ENCODE assay signal across 23 cellular contexts in genomic region chr7:102413071-102413470, GRCh38. TPM values are rescaled to one million over a fixed set of nuclear protein-coding genes. Genes with fewer than 3 reads are reported as not detected.
DNase-seq lines count a peak whose midpoint lies in the region; ATAC-seq and TF ChIP-seq lines count a peak whose summit lies in the region.
"Had no signal": no experiment of that assay in that cellular context is flagged by ENCODE, and none has a peak within 500 bp of the region (broad histone marks: within the 10 kb centered on the region; RNA-seq: fewer than 3 reads in every experiment).

No MANE protein-coding gene starts in this region.

- no peak for TF ChIP-seq CTCF in neutrophil (IDR thresholded peaks at IDR 0.05)
- TF ChIP-seq CTCF in neural progenitor cell (IDR thresholded peaks at IDR 0.05), result no peak
- no peak for TF ChIP-seq CTCF in lower leg skin (IDR thresholded peaks at IDR 0.05)

- no peak overlapping the region for H3K4me2 ChIP-seq in neural progenitor cell

- peaks cover 37% of the 10 kb centered on the region for H3K4me1 Mint-ChIP-seq in activated naive CD8-positive, alpha-beta T cell treated with anti-CD3 and anti-CD28 coated beads, Interleukin-2, amount 10 ng/mL, durations not matched to agents 7 days and 5 days
- peaks cover 34% of the 10 kb centered on the region for H3K4me1 Mint-ChIP-seq in activated naive CD8-positive, alpha-beta T cell treated with anti-CD3 and anti-CD28 coated beads for 36 hours
- H3K4me1 Mint-ChIP-seq in neural progenitor cell, result no peaks in the 10 kb centered on the region

- DNase-seq in activated naive CD8-positive, alpha-beta T cell treated with anti-CD3 and anti-CD28 coated beads, Interleukin-2, amount 10 ng/mL, durations not matched to agents 7 days and 5 days, result no peak
- DNase-seq in activated naive CD8-positive, alpha-beta T cell treated with anti-CD3 and anti-CD28 coated beads for 36 hours, result no peak
- peak; percentile 97 for DNase-seq in G401 (ENCODE audit: low spot score)
- peak; percentile 96 for DNase-seq in cerebellar cortex (ENCODE audit: low spot score)
- no peak for DNase-seq in neural progenitor cell (ENCODE audit: low spot score)
- no peak for DNase-seq in lower leg skin (ENCODE audit: low spot score in 2 of 2)
- DNase-seq: NCI-H226 had no signal

- H3K79me2 ChIP-seq in neural progenitor cell (ENCODE audit: low read depth), result peaks cover 5% of the 10 kb centered on the region

- no peak for ATAC-seq in activated naive CD8-positive, alpha-beta T cell treated with anti-CD3 and anti-CD28 coated beads, Interleukin-2, amount 10 ng/mL, durations not matched to agents 7 days and 5 days (ENCODE audit: low read depth)
- ATAC-seq: activated CD4-positive, alpha-beta T cell treated with anti-CD3 and anti-CD28 coated beads for 36 hours; activated naive CD4-positive, alpha-beta T cell treated with anti-CD3 and anti-CD28 coated beads, Interleukin-2, amount 50 U/mL, for 72 hours; GM12878; stimulated activated effector memory CD8-positive, alpha-beta T cell treated with anti-CD3 and anti-CD28 coated beads, Interleukin-12 subunit alpha, Interleukin-12 subunit beta, amount 100 ng/mL, for 72 hours had no signal

- WGBS in lower leg skin, 2 donors, result 75 to 77% methylated on average over 5 of the region's 5 CpGs

- H3K4me1 ChIP-seq in neutrophil (ENCODE audit: control insufficient read depth in 1 of 2, insufficient read depth in 1 of 2, low read depth in 1 of 2, low read length in 1 of 2), result peaks cover 47 to 56% of the 10 kb centered on the region in 2 experiments
- H3K4me1 ChIP-seq in neural progenitor cell, result no peaks in the 10 kb centered on the region

- H3K9ac ChIP-seq in neural progenitor cell, result no peak overlapping the region

- peak overlapping the region; percentile 51 for H3K27ac Mint-ChIP-seq in activated naive CD8-positive, alpha-beta T cell treated with anti-CD3 and anti-CD28 coated beads, Interleukin-2, amount 10 ng/mL, durations not matched to agents 7 days and 5 days
- H3K27ac Mint-ChIP-seq in activated naive CD8-positive, alpha-beta T cell treated with anti-CD3 and anti-CD28 coated beads for 36 hours, result no peak overlapping the region
- no peak overlapping the region for H3K27ac Mint-ChIP-seq in neural progenitor cell
- H3K27ac Mint-ChIP-seq: activated CD4-positive, alpha-beta T cell treated with anti-CD3 and anti-CD28 coated beads for 36 hours; progenitor cell of endocrine pancreas; stimulated activated effector memory CD8-positive, alpha-beta T cell treated with anti-CD3 and anti-CD28 coated beads, Interleukin-12 subunit alpha, Interleukin-12 subunit beta, amount 100 ng/mL, for 72 hours; type B pancreatic cell had no signal

- no peaks in the 10 kb centered on the region for H3K27me3 ChIP-seq in neutrophil
- no peaks in the 10 kb centered on the region for H3K27me3 ChIP-seq in neural progenitor cell

- H3K36me3 ChIP-seq in neutrophil (peaks cover 48% of the 10 kb centered on the region), neural progenitor cell (peaks cover 12% of the 10 kb centered on the region)

- TF ChIP-seq POLR2A in lower leg skin (IDR thresholded peaks at IDR 0.05), result no peak

- H2AFZ ChIP-seq in neural progenitor cell (replicated peaks), result no peak overlapping the region

- H3K36me3 Mint-ChIP-seq in activated naive CD8-positive, alpha-beta T cell treated with anti-CD3 and anti-CD28 coated beads, Interleukin-2, amount 10 ng/mL, durations not matched to agents 7 days and 5 days, result peaks cover 33% of the 10 kb centered on the region
- peaks cover 58% of the 10 kb centered on the region for H3K36me3 Mint-ChIP-seq in activated naive CD8-positive, alpha-beta T cell treated with anti-CD3 and anti-CD28 coated beads for 36 hours
- peaks cover 51% of the 10 kb centered on the region for H3K36me3 Mint-ChIP-seq in neural progenitor cell

- H3F3A ChIP-seq in neural progenitor cell (ENCODE audit: low read depth), result no peaks in the 10 kb centered on the region

- POLR2A ChIA-PET in activated naive CD8-positive, alpha-beta T cell treated with anti-CD3 and anti-CD28 coated beads, Interleukin-2, amount 10 ng/mL, durations not matched to agents 7 days and 5 days (lab: Charles Lee), result interaction anchor here (1.0 to 1.6 kb wide), 3 partner anchors 11 to 37 kb away, joined by 3 to 11 read pairs (median 4); no protein-coding TSS in a partner anchor

- no peak overlapping the region for H3K4me3 Mint-ChIP-seq in activated naive CD8-positive, alpha-beta T cell treated with anti-CD3 and anti-CD28 coated beads, Interleukin-2, amount 10 ng/mL, durations not matched to agents 7 days and 5 days
- H3K4me3 Mint-ChIP-seq in activated naive CD8-positive, alpha-beta T cell treated with anti-CD3 and anti-CD28 coated beads for 36 hours, result no peak overlapping the region
- no peak overlapping the region for H3K4me3 Mint-ChIP-seq in neural progenitor cell
- H3K4me3 Mint-ChIP-seq: activated CD4-positive, alpha-beta T cell treated with anti-CD3 and anti-CD28 coated beads for 36 hours; stimulated activated effector memory CD8-positive, alpha-beta T cell treated with anti-CD3 and anti-CD28 coated beads, Interleukin-12 subunit alpha, Interleukin-12 subunit beta, amount 100 ng/mL, for 72 hours; T-helper 1 cell treated with Interleukin-12 subunit alpha and Interleukin-12 subunit beta and Interleukin-4 antibody, amounts not matched to agents 30 μg/mL and 1 μg/mL, for 36 hours; type B pancreatic cell had no signal

- H4K20me1 ChIP-seq in neural progenitor cell (ENCODE audit: low read depth), result peaks cover 17% of the 10 kb centered on the region

- no peaks in the 10 kb centered on the region for H3K27me3 Mint-ChIP-seq in activated naive CD8-positive, alpha-beta T cell treated with anti-CD3 and anti-CD28 coated beads, Interleukin-2, amount 10 ng/mL, durations not matched to agents 7 days and 5 days
- H3K27me3 Mint-ChIP-seq in activated naive CD8-positive, alpha-beta T cell treated with anti-CD3 and anti-CD28 coated beads for 36 hours, result no peaks in the 10 kb centered on the region
- peaks cover 10% of the 10 kb centered on the region for H3K27me3 Mint-ChIP-seq in neural progenitor cell (ENCODE audit: insufficient read depth, low read depth)
- H3K27me3 Mint-ChIP-seq: activated CD4-positive, alpha-beta T cell treated with anti-CD3 and anti-CD28 coated beads for 36 hours; progenitor cell of endocrine pancreas; type B pancreatic cell had no signal

- in situ Hi-C loops in G401 (cut with HindIII; ENCODE audit: low sequenced_read_pairs), result no loop called here

- no peaks in the 10 kb centered on the region for H3K9me3 Mint-ChIP-seq in activated naive CD8-positive, alpha-beta T cell treated with anti-CD3 and anti-CD28 coated beads, Interleukin-2, amount 10 ng/mL, durations not matched to agents 7 days and 5 days
- H3K9me3 Mint-ChIP-seq in activated naive CD8-positive, alpha-beta T cell treated with anti-CD3 and anti-CD28 coated beads for 36 hours, result peaks cover 3% of the 10 kb centered on the region
- H3K9me3 Mint-ChIP-seq in neural progenitor cell, result peaks cover 14% of the 10 kb centered on the region
- H3K9me3 Mint-ChIP-seq: activated naive CD4-positive, alpha-beta T cell treated with anti-CD3 and anti-CD28 coated beads, Interleukin-2, amount 50 U/mL, for 72 hours; type B pancreatic cell had no signal

- intact Hi-C loops in lower leg skin (cut with DNase I; ENCODE audit: low total_unique reads), result no loop called here

- no peak overlapping the region for H3K4me3 ChIP-seq in neutrophil (ENCODE audit: low read depth in 1 of 2, low read length in 1 of 2)
- no peak overlapping the region for H3K4me3 ChIP-seq in neural progenitor cell
- no peak overlapping the region for H3K4me3 ChIP-seq in lower leg skin (ENCODE audit: low read depth, poor library complexity, severe bottlenecking)
- H3K4me3 ChIP-seq: GM12878, K562, mucosa of descending colon had no signal

- no peaks in the 10 kb centered on the region for H3K9me3 ChIP-seq in neutrophil
- H3K9me3 ChIP-seq in neural progenitor cell (ENCODE audit: low read depth), result no peaks in the 10 kb centered on the region
- H3K9me3 ChIP-seq: mucosa of descending colon had no signal

- H3K27ac ChIP-seq in neutrophil (peak overlapping the region; percentile 93), neural progenitor cell (no peak overlapping the region)
- H3K27ac ChIP-seq: epithelial cell of prostate had no signal

RNA-seq across cellular contexts. Expression of gene PRKRIP1, which starts 16.9 kb away (rescaled TPM):
- total RNA-seq in activated naive CD8-positive, alpha-beta T cell treated with anti-CD3 and anti-CD28 coated beads, Interleukin-2, amount 10 ng/mL, durations not matched to agents 7 days and 5 days, result 10 to 100 TPM; 37.8 to 39.1 TPM
- total RNA-seq in activated naive CD8-positive, alpha-beta T cell treated with anti-CD3 and anti-CD28 coated beads for 36 hours, result 10 to 100 TPM; 25.1 to 25.2 TPM
- 25.2 and 25.9 TPM in 2 replicates for total RNA-seq in G401 (2014; rRNA removed; shearing (Covaris generic))
- 29.1 and 44.5 TPM in 2 replicates for total RNA-seq in neural progenitor cell (ENCODE audit: low replicate concordance)
- 10 to 100 TPM; 32.8 to 39.9 (median 35.7) TPM for total RNA-seq in lower leg skin

RNA-seq across cellular contexts. Expression of gene ORAI2, which starts 20.3 kb away (rescaled TPM):
- 10 to 100 TPM; 51.9 to 58.3 TPM for total RNA-seq in activated naive CD8-positive, alpha-beta T cell treated with anti-CD3 and anti-CD28 coated beads, Interleukin-2, amount 10 ng/mL, durations not matched to agents 7 days and 5 days
- total RNA-seq in activated naive CD8-positive, alpha-beta T cell treated with anti-CD3 and anti-CD28 coated beads for 36 hours, result 10 to 100 TPM; 41.4 to 46.2 TPM
- total RNA-seq in G401 (2014; rRNA removed; shearing (Covaris generic)), result 106 and 147 TPM in 2 replicates
- 15.7 and 21.9 TPM in 2 replicates for total RNA-seq in neural progenitor cell (ENCODE audit: low replicate concordance)
- total RNA-seq in lower leg skin, result 1 to 10 TPM; 2.7 to 6.8 (median 6.4) TPM

RNA-seq across cellular contexts. Expression of gene ALKBH4, which starts 51.6 kb away (rescaled TPM):
- total RNA-seq in activated naive CD8-positive, alpha-beta T cell treated with anti-CD3 and anti-CD28 coated beads, Interleukin-2, amount 10 ng/mL, durations not matched to agents 7 days and 5 days, result 10 to 100 TPM; 12.5 to 14.0 TPM
- total RNA-seq in activated naive CD8-positive, alpha-beta T cell treated with anti-CD3 and anti-CD28 coated beads for 36 hours, result 10 to 100 TPM in 1 of 2 experiments, 1 to 10 TPM in 1; 8.8 to 10.1 TPM
- total RNA-seq in G401 (2014; rRNA removed; shearing (Covaris generic)), result 35.9 and 73.3 TPM in 2 replicates
- total RNA-seq in neural progenitor cell (ENCODE audit: low replicate concordance) (6.5 and 50.7 TPM in 2 replicates), lower leg skin (10 to 100 TPM; 14.7 to 38.9 (median 24.6) TPM)

RNA-seq across cellular contexts. Expression of gene LRWD1, which starts 51.7 kb away (rescaled TPM):
- 10 to 100 TPM; 14.7 to 15.8 TPM for total RNA-seq in activated naive CD8-positive, alpha-beta T cell treated with anti-CD3 and anti-CD28 coated beads, Interleukin-2, amount 10 ng/mL, durations not matched to agents 7 days and 5 days
- 10 to 100 TPM; 20.1 to 20.7 TPM for total RNA-seq in activated naive CD8-positive, alpha-beta T cell treated with anti-CD3 and anti-CD28 coated beads for 36 hours
- 60.6 and 75.4 TPM in 2 replicates for total RNA-seq in G401 (2014; rRNA removed; shearing (Covaris generic))
- total RNA-seq in neural progenitor cell (ENCODE audit: low replicate concordance), result 16.9 and 31.8 TPM in 2 replicates
- 10 to 100 TPM in 3 of 4 donors, 1 to 10 TPM in 1; 9.8 to 16.1 (median 10.3) TPM for total RNA-seq in lower leg skin

RNA-seq across cellular contexts. Expression of gene SPDYE6, which starts 56.8 kb away (rescaled TPM):
- total RNA-seq in activated naive CD8-positive, alpha-beta T cell treated with anti-CD3 and anti-CD28 coated beads, Interleukin-2, amount 10 ng/mL, durations not matched to agents 7 days and 5 days, result not detected
- total RNA-seq in activated naive CD8-positive, alpha-beta T cell treated with anti-CD3 and anti-CD28 coated beads for 36 hours, result not detected
- not detected in 2 replicates for total RNA-seq in G401 (2014; rRNA removed; shearing (Covaris generic))
- total RNA-seq in neural progenitor cell (ENCODE audit: low replicate concordance) (not detected in 2 replicates), lower leg skin (not detected)
- total RNA-seq: activated CD4-positive, alpha-beta T cell treated with anti-CD3 and anti-CD28 coated beads for 36 hours; activated naive CD4-positive, alpha-beta T cell treated with anti-CD3 and anti-CD28 coated beads, Interleukin-2, amount 50 U/mL, for 72 hours; GM12878; K562; kidney epithelial cell; lung microvascular endothelial cell; MCF 10A; mucosa of descending colon; progenitor cell of endocrine pancreas; sciatic nerve; subcutaneous adipose tissue had no signal

Comparison
In these comparisons a context has a peak if more than half of its experiments do, and no peak if none do; other contexts are left out.
1. DNase-seq: peak in G401 (single experiment) and cerebellar cortex (single experiment); none in activated naive CD8-positive, alpha-beta T cell treated with anti-CD3 and anti-CD28 coated beads, Interleukin-2, amount 10 ng/mL, durations not matched to agents 7 days and 5 days (single experiment), activated naive CD8-positive, alpha-beta T cell treated with anti-CD3 and anti-CD28 coated beads for 36 hours (single experiment), neural progenitor cell (single experiment) and lower leg skin (0 of 2).